ENCODE assay signal across 24 cellular contexts in the genomic region with DNA sequence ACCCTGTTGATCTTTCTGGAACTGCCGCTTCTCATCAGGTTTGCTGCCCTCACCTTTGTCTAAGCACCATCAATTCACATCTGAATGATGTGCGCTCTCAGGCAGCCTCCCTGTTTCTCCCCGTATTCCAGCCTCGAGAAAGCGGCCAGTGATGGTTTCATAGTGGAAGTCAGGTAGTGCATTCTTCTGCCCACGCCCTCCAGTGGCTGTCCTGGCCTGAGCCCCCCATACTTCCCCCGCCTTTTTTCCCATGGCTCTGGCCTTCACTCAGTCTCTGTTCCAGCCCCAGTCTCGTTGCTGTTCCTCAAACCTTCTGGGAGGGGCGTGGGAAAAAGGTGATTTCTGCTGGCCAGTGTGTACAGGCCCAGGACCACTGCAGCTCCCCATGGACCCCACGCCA.
DNase-seq lines count a peak whose midpoint lies in the region; ATAC-seq and TF ChIP-seq lines count a peak whose summit lies in the region.
"Had no signal": no experiment of that assay in that cellular context is flagged by ENCODE, and none has a peak within 500 bp of the region (broad histone marks: within the 10 kb centered on the region; RNA-seq: fewer than 3 reads in every experiment).

No MANE protein-coding gene starts in this region.

- no peaks in the 10 kb centered on the region for H3K27me3 ChIP-seq in PC-3 (ENCODE audit: low read length)
- H3K27me3 ChIP-seq in osteoblast (ENCODE audit: insufficient read depth, low read length), result no peaks in the 10 kb centered on the region
- no peaks in the 10 kb centered on the region for H3K27me3 ChIP-seq in ovary
- H3K27me3 ChIP-seq: suprapubic skin, upper lobe of left lung had no signal

- H3K9ac ChIP-seq in PC-3 (ENCODE audit: low read length), result peak overlapping the region; percentile 85
- H3K9ac ChIP-seq: parathyroid adenoma had no signal

- H3K4me2 ChIP-seq in PC-3 (ENCODE audit: low read length), result no peak overlapping the region
- H3K4me2 ChIP-seq in osteoblast (ENCODE audit: insufficient read depth, low read length), result no peak overlapping the region

- no peak overlapping the region for H3K4me3 ChIP-seq in PC-3 (ENCODE audit: low read length)
- no peak overlapping the region for H3K4me3 ChIP-seq in coronary artery
- H3K4me3 ChIP-seq in osteoblast (ENCODE audit: insufficient read depth, low read length), result no peak overlapping the region
- H3K4me3 ChIP-seq in ovary, result no peak overlapping the region
- H3K4me3 ChIP-seq: heart right ventricle, lower lobe of right lung, suprapubic skin, upper lobe of left lung had no signal

- intact Hi-C loops in activated CD4-positive, alpha-beta T cell treated with anti-CD3 and anti-CD28 coated beads for 36 hours (cut with DNase I, micrococcal nuclease), result loop anchor here in 1 of 2 experiments (5.0 kb wide), 1 partner anchor 861 kb away; no protein-coding TSS in a partner anchor
- intact Hi-C loops in activated CD4-positive, alpha-beta T cell treated with anti-CD3 and anti-CD28 coated beads, Interleukin-2, amount 10 ng/mL, durations not matched to agents 24 days and 14 days (cut with micrococcal nuclease), result no loop called here
- intact Hi-C loops in PC-3 (cut with micrococcal nuclease) (no loop called here), ovary (cut with DNase I) (no loop called here)

- CTCF ChIA-PET in activated CD4-positive, alpha-beta T cell treated with anti-CD3 and anti-CD28 coated beads for 36 hours (lab: Charles Lee), result interaction anchor here (0.9 kb wide), 1 partner anchor 15 kb away, joined by 4 read pairs; no protein-coding TSS in a partner anchor
- CTCF ChIA-PET in PC-3 (lab: Charles Lee), result no interaction called here

- TF ChIP-seq CTCF in PC-3 (conservative IDR thresholded peaks at IDR 0.05; ENCODE audit: low read depth, low read length) (no peak), coronary artery (IDR thresholded peaks at IDR 0.05) (no peak), osteoblast (IDR thresholded peaks at IDR 0.05; ENCODE audit: extremely low read depth, low read depth, low read length) (no peak), ovary (IDR thresholded peaks at IDR 0.05) (no peak)

- H3K9me3 Mint-ChIP-seq in activated CD4-positive, alpha-beta T cell treated with anti-CD3 and anti-CD28 coated beads for 36 hours (ENCODE audit: low read depth), result no peaks in the 10 kb centered on the region
- H3K9me3 Mint-ChIP-seq in activated CD4-positive, alpha-beta T cell treated with anti-CD3 and anti-CD28 coated beads, Interleukin-2, amount 10 ng/mL, durations not matched to agents 24 days and 14 days, result peaks cover 14% of the 10 kb centered on the region
- H3K9me3 Mint-ChIP-seq in natural killer cell treated with Interleukin-12 subunit alpha and Interleukin-12 subunit beta and Interleukin-15 and Interleukin-18, amount 100 ng/mL, for 72 hours, result peaks cover 3% of the 10 kb centered on the region
- H3K9me3 Mint-ChIP-seq: central memory CD8-positive, alpha-beta T cell; dendritic cell treated with granulocyte-macrophage colony-stimulating factor and Interleukin-4, amounts not matched to agents 40 ng/mL and 50 ng/mL, for 4 days had no signal

- POLR2A ChIA-PET in activated CD4-positive, alpha-beta T cell treated with anti-CD3 and anti-CD28 coated beads for 36 hours (lab: Charles Lee), result interaction anchor here (1.5 kb wide), 2 partner anchors 15 to 18 kb away, joined by 3 to 6 read pairs; no protein-coding TSS in a partner anchor
- POLR2A ChIA-PET in PC-3 (lab: Charles Lee; ENCODE audit: unreplicated experiment), result no interaction called here

- TF ChIP-seq EP300 in ovary (IDR thresholded peaks at IDR 0.05), result no peak

- peaks cover 8% of the 10 kb centered on the region for H3K4me1 Mint-ChIP-seq in activated CD4-positive, alpha-beta T cell treated with anti-CD3 and anti-CD28 coated beads for 36 hours
- peaks cover 6% of the 10 kb centered on the region for H3K4me1 Mint-ChIP-seq in activated CD4-positive, alpha-beta T cell treated with anti-CD3 and anti-CD28 coated beads, Interleukin-2, amount 10 ng/mL, durations not matched to agents 24 days and 14 days
- H3K4me1 Mint-ChIP-seq in natural killer cell treated with Interleukin-12 subunit alpha and Interleukin-12 subunit beta and Interleukin-15 and Interleukin-18, amount 100 ng/mL, for 72 hours (ENCODE audit: low read depth in 2 of 2), result peaks cover 6% of the 10 kb centered on the region in 2 donors
- H3K4me1 Mint-ChIP-seq: central memory CD8-positive, alpha-beta T cell; T-cell; WTC11 had no signal

- H3K36me3 Mint-ChIP-seq in activated CD4-positive, alpha-beta T cell treated with anti-CD3 and anti-CD28 coated beads for 36 hours (ENCODE audit: low read depth), result no peaks in the 10 kb centered on the region
- H3K36me3 Mint-ChIP-seq in activated CD4-positive, alpha-beta T cell treated with anti-CD3 and anti-CD28 coated beads, Interleukin-2, amount 10 ng/mL, durations not matched to agents 24 days and 14 days (ENCODE audit: low read depth), result no peaks in the 10 kb centered on the region
- peaks cover 3% of the 10 kb centered on the region for H3K36me3 Mint-ChIP-seq in natural killer cell treated with Interleukin-12 subunit alpha and Interleukin-12 subunit beta and Interleukin-15 and Interleukin-18, amount 100 ng/mL, for 72 hours
- H3K36me3 Mint-ChIP-seq: T-cell, WTC11 had no signal

- no peak for ATAC-seq in activated CD4-positive, alpha-beta T cell treated with anti-CD3 and anti-CD28 coated beads for 36 hours
- ATAC-seq in PC-3 (no peak), GM21529 (IDR thresholded peaks at IDR 0.05; ENCODE audit: unreplicated experiment) (no peak)
- ATAC-seq in natural killer cell treated with Interleukin-12 subunit alpha and Interleukin-12 subunit beta and Interleukin-15 and Interleukin-18, amount 100 ng/mL, for 72 hours, result no peak
- ATAC-seq: heart right ventricle, lower lobe of right lung, T-cell, WTC11 had no signal

- H3K4me1 ChIP-seq in PC-3 (ENCODE audit: insufficient read depth, low read length) (peaks cover 27% of the 10 kb centered on the region), osteoblast (ENCODE audit: insufficient read depth, low read length) (peaks cover 19% of the 10 kb centered on the region), ovary (ENCODE audit: insufficient read depth) (no peaks in the 10 kb centered on the region)
- H3K4me1 ChIP-seq: heart right ventricle, lower lobe of right lung, parathyroid adenoma, suprapubic skin, upper lobe of left lung had no signal

- peak overlapping the region; percentile 40 for H3K27ac Mint-ChIP-seq in activated CD4-positive, alpha-beta T cell treated with anti-CD3 and anti-CD28 coated beads for 36 hours
- no peak overlapping the region for H3K27ac Mint-ChIP-seq in activated CD4-positive, alpha-beta T cell treated with anti-CD3 and anti-CD28 coated beads, Interleukin-2, amount 10 ng/mL, durations not matched to agents 24 days and 14 days
- H3K27ac Mint-ChIP-seq in natural killer cell treated with Interleukin-12 subunit alpha and Interleukin-12 subunit beta and Interleukin-15 and Interleukin-18, amount 100 ng/mL, for 72 hours, result no peak overlapping the region
- H3K27ac Mint-ChIP-seq: activated naive CD8-positive, alpha-beta T cell treated with anti-CD3 and anti-CD28 coated beads, Interleukin-2, amount 50 U/mL, for 24 hours; dendritic cell treated with granulocyte-macrophage colony-stimulating factor and Interleukin-4, amounts not matched to agents 40 ng/mL and 50 ng/mL, for 4 days; T-cell; WTC11 had no signal

- no peaks in the 10 kb centered on the region for H3K9me3 ChIP-seq in PC-3 (ENCODE audit: low read length)
- H3K9me3 ChIP-seq in osteoblast (ENCODE audit: low read depth, low read length), result no peaks in the 10 kb centered on the region
- no peaks in the 10 kb centered on the region for H3K9me3 ChIP-seq in ovary
- H3K9me3 ChIP-seq: lower lobe of right lung, suprapubic skin, upper lobe of left lung had no signal

- H2AFZ ChIP-seq in PC-3 (ENCODE audit: low read length) (no peak overlapping the region), osteoblast (ENCODE audit: low read length) (peak overlapping the region; percentile 70)
- H2AFZ ChIP-seq: parathyroid adenoma had no signal

- no peak for DNase-seq in activated CD4-positive, alpha-beta T cell treated with anti-CD3 and anti-CD28 coated beads for 36 hours
- DNase-seq in activated CD4-positive, alpha-beta T cell treated with anti-CD3 and anti-CD28 coated beads, Interleukin-2, amount 10 ng/mL, durations not matched to agents 24 days and 14 days, result no peak
- no peak for DNase-seq in PC-3
- peak; percentile 55 for DNase-seq in coronary artery (ENCODE audit: low spot score)
- DNase-seq in osteoblast (ENCODE audit: insufficient read length, low spot score, missing footprints), result no peak
- DNase-seq in ovary, result no peak
- DNase-seq in natural killer cell treated with Interleukin-12 subunit alpha and Interleukin-12 subunit beta and Interleukin-15 and Interleukin-18, amount 100 ng/mL, for 72 hours (ENCODE audit: low spot score), result no peak
- DNase-seq: 8988T; activated CD4-positive, alpha-beta T cell treated with anti-CD3 and anti-CD28 coated beads, Interleukin-2, amount 50 U/mL, for 1 hour; activated gamma-delta T cell treated with Interleukin-2 at 50 U/mL for 16 hours; heart right ventricle; lower lobe of right lung; small intestine; stimulated activated naive CD4-positive, alpha-beta T cell treated with Interleukin-2 at 50 U/mL for 16 hours; T-cell; upper lobe of left lung had no signal

- no peaks in the 10 kb centered on the region for H3K9me2 ChIP-seq in PC-3 (replicated peaks; ENCODE audit: low read length)

- H3K27me3 Mint-ChIP-seq in activated CD4-positive, alpha-beta T cell treated with anti-CD3 and anti-CD28 coated beads for 36 hours, result peaks cover 23% of the 10 kb centered on the region
- peaks cover 20% of the 10 kb centered on the region for H3K27me3 Mint-ChIP-seq in activated CD4-positive, alpha-beta T cell treated with anti-CD3 and anti-CD28 coated beads, Interleukin-2, amount 10 ng/mL, durations not matched to agents 24 days and 14 days
- H3K27me3 Mint-ChIP-seq in natural killer cell treated with Interleukin-12 subunit alpha and Interleukin-12 subunit beta and Interleukin-15 and Interleukin-18, amount 100 ng/mL, for 72 hours, result peaks cover 18 to 57% of the 10 kb centered on the region in 2 donors

- 90 to 96% (median 91%) methylated on average over 10 of the region's 10 CpGs for WGBS in ovary, 3 donors

- H3K36me3 ChIP-seq in PC-3 (ENCODE audit: low read depth, low read length), result no peaks in the 10 kb centered on the region
- H3K36me3 ChIP-seq in osteoblast (ENCODE audit: insufficient read depth, low read length), result no peaks in the 10 kb centered on the region
- no peaks in the 10 kb centered on the region for H3K36me3 ChIP-seq in ovary
- H3K36me3 ChIP-seq: heart right ventricle, lower lobe of right lung, suprapubic skin, upper lobe of left lung had no signal

- H3K27ac ChIP-seq in PC-3 (ENCODE audit: low read length), result peak overlapping the region; percentile 98
- H3K27ac ChIP-seq in coronary artery, result no peak overlapping the region
- H3K27ac ChIP-seq in osteoblast (ENCODE audit: low read depth, low read length), result peak overlapping the region; percentile 64
- H3K27ac ChIP-seq in ovary, result no peak overlapping the region
- H3K27ac ChIP-seq: C4-2B, heart right ventricle, lower lobe of right lung, parathyroid adenoma, suprapubic skin, upper lobe of left lung had no signal

- no peaks in the 10 kb centered on the region for H3F3A ChIP-seq in PC-3 (ENCODE audit: low read length, unreplicated experiment)

- no peaks in the 10 kb centered on the region for H4K20me1 ChIP-seq in PC-3 (ENCODE audit: low read length)
- no peaks in the 10 kb centered on the region for H4K20me1 ChIP-seq in osteoblast (ENCODE audit: insufficient read depth, low read length)

- H3K79me2 ChIP-seq in PC-3 (ENCODE audit: low read length) (no peaks in the 10 kb centered on the region), osteoblast (ENCODE audit: insufficient read depth, low read length) (no peaks in the 10 kb centered on the region)
- H3K79me2 ChIP-seq: parathyroid adenoma had no signal

- TF ChIP-seq POLR2A in ovary (IDR thresholded peaks at IDR 0.05), result no peak

- H3K4me3 Mint-ChIP-seq in activated CD4-positive, alpha-beta T cell treated with anti-CD3 and anti-CD28 coated beads for 36 hours, result no peak overlapping the region
- H3K4me3 Mint-ChIP-seq in activated CD4-positive, alpha-beta T cell treated with anti-CD3 and anti-CD28 coated beads, Interleukin-2, amount 10 ng/mL, durations not matched to agents 24 days and 14 days, result no peak overlapping the region
- H3K4me3 Mint-ChIP-seq in natural killer cell treated with Interleukin-12 subunit alpha and Interleukin-12 subunit beta and Interleukin-15 and Interleukin-18, amount 100 ng/mL, for 72 hours, result no peak overlapping the region
- H3K4me3 Mint-ChIP-seq: activated naive CD8-positive, alpha-beta T cell treated with anti-CD3 and anti-CD28 coated beads, Interleukin-2, amount 50 U/mL, for 24 hours; central memory CD8-positive, alpha-beta T cell; dendritic cell treated with granulocyte-macrophage colony-stimulating factor and Interleukin-4, amounts not matched to agents 40 ng/mL and 50 ng/mL, for 4 days; T-cell; WTC11 had no signal

- no TSS peak for BruUV-seq in PC-3 (replicated peaks; lab: Mats Ljungman, UMichigan)

Comparison
In these comparisons a context has a peak if more than half of its experiments do, and no peak if none do; other contexts are left out.
1. H3K27ac ChIP-seq: peak in PC-3 (single experiment) and osteoblast (single experiment); none in coronary artery (0 of 2) and ovary (0 of 2).